ENCODE assay signal across 15 cellular contexts in the genomic region with DNA sequence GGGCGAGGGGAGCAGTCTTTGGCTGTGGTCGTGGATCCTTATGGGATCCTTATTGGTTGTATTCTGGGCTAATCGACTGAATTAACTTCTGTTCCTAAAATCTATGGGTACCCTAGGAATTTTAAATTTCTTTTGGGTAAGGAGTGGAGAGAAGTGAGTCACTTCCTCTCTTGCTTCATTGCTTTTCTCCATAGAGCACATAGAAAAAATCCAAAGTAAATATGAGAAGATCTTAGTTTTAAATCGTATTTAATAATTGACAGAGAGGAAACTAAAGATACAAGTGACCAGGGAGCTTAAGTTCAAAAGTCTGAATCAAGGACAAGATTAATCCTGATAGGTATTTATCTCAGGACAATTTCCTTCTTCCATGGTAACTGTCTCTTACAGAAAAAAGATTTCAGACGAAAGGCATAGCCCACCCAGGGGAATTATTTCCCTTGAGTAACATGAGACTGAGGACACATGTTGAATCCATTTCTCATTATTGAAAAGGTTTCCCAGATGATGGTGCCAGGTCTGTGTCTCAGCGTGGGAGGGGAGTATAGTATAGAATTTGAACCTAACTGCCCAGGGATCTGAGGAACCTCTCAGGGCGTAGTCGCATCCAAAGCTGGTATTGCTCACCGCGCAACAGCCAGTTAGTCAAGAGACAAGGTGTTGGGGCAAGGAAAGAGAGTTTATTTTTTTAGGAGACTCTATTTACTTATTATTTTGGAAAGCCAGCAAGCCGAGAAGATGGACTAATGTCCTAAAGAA. TPM values are rescaled to one million over a fixed set of nuclear protein-coding genes. Genes with fewer than 3 reads are reported as not detected.
DNase-seq lines count a peak whose midpoint lies in the region; ATAC-seq, FAIRE-seq and TF ChIP-seq lines count a peak whose summit lies in the region.
"Had no signal": no experiment of that assay in that cellular context is flagged by ENCODE, and none has a peak within 500 bp of the region (broad histone marks: within the 10 kb centered on the region; RNA-seq: fewer than 3 reads in every experiment).

No MANE protein-coding gene starts in this region.

- peak; percentile 86 for FAIRE-seq in RCC 7860 (lab: Jason Lieb, UNC)

- peaks cover 18% of the 10 kb centered on the region for H3K4me1 Mint-ChIP-seq in MCF 10A (ENCODE audit: insufficient read depth, unreplicated experiment)
- H3K4me1 Mint-ChIP-seq: activated B cell treated with CpG ODN at 0.5 μM for 24 hours had no signal

- H3K4me3 Mint-ChIP-seq in MCF 10A (ENCODE audit: unreplicated experiment) = no peak overlapping the region
- H3K4me3 Mint-ChIP-seq: activated B cell treated with CpG ODN at 0.5 μM for 24 hours had no signal

- POLR2A ChIA-PET in MCF 10A (lab: Yijun Ruan, JAX) = interaction anchor here (0.6 to 1.8 kb wide), 4 partner anchors 9 to 776 kb away, joined by 3 to 4 read pairs (median 3); a partner anchor contains a TSS

- no peak overlapping the region for H3K27ac ChIP-seq in breast epithelium
- peak overlapping the region; percentile 17 for H3K27ac ChIP-seq in epithelial cell of prostate
- H3K27ac ChIP-seq: body of pancreas had no signal

- H3K27me3 Mint-ChIP-seq in MCF 10A (ENCODE audit: insufficient read depth, unreplicated experiment) = no peaks in the 10 kb centered on the region
- H3K27me3 Mint-ChIP-seq: activated B cell treated with CpG ODN at 0.5 μM for 24 hours had no signal

- TF ChIP-seq CTCF in MCF 10A (IDR thresholded peaks at IDR 0.05; ENCODE audit: unreplicated experiment) (no peak), breast epithelium (IDR thresholded peaks at IDR 0.05) (no peak)

- DNase-seq in MCF 10A (ENCODE audit: unreplicated experiment) = peak; percentile 38
- no peak for DNase-seq in breast epithelium (ENCODE audit: low spot score in 2 of 2)
- peak; percentile 60 for DNase-seq in RCC 7860 (ENCODE audit: low spot score)
- no peak for DNase-seq in epithelial cell of prostate (ENCODE audit: low read depth, low spot score)
- DNase-seq in DMS 273 treated with DMSO at 0.1 percent for 48 hours (lab: John Stamatoyannopoulos, UW) = no peak
- DNase-seq in activated effector memory CD4-positive, alpha-beta T cell treated with Interleukin-2 at 50 U/mL for 16 hours = no peak
- DNase-seq: activated B cell treated with CpG ODN at 0.5 μM for 24 hours; activated naive CD4-positive, alpha-beta T cell; body of pancreas; left ventricle myocardium superior; NCI-H748 treated with DMSO at 0.1 percent for 48 hours; posterior cingulate gyrus; stimulated activated CD4-positive, alpha-beta T cell treated with anti-CD3 and anti-CD28 coated beads, Interleukin-12 subunit alpha, Interleukin-12 subunit beta, amount 100 ng/mL, for 4 hours had no signal

- intact Hi-C loops in MCF 10A (cut with micrococcal nuclease) = no loop called here
- intact Hi-C loops in breast epithelium (cut with DNase I; ENCODE audit: low total_unique reads) = no loop called here

- no peak for TF ChIP-seq POLR2A in breast epithelium (IDR thresholded peaks at IDR 0.05)

- H3K4me3 ChIP-seq in breast epithelium (no peak overlapping the region), skeletal muscle satellite cell (ENCODE audit: low read length) (peak overlapping the region; percentile 0)
- H3K4me3 ChIP-seq: body of pancreas had no signal

- no peaks in the 10 kb centered on the region for H3K9me3 Mint-ChIP-seq in MCF 10A (ENCODE audit: unreplicated experiment)

- H3K4me1 ChIP-seq in breast epithelium = no peaks in the 10 kb centered on the region
- peaks cover 18% of the 10 kb centered on the region for H3K4me1 ChIP-seq in skeletal muscle satellite cell (ENCODE audit: control insufficient read depth, insufficient read depth, low read length)
- H3K4me1 ChIP-seq: body of pancreas had no signal

- H3K27ac Mint-ChIP-seq in MCF 10A (ENCODE audit: low read depth, unreplicated experiment) = peak overlapping the region; percentile 68
- H3K27ac Mint-ChIP-seq: activated B cell treated with CpG ODN at 0.5 μM for 24 hours had no signal

- H3K9me3 ChIP-seq in breast epithelium = peaks cover 8 to 9% of the 10 kb centered on the region in 2 donors
- no peaks in the 10 kb centered on the region for H3K9me3 ChIP-seq in skeletal muscle satellite cell (replicated peaks; ENCODE audit: low read length)
- H3K9me3 ChIP-seq: body of pancreas had no signal

- no peak for ATAC-seq in GM18517 (IDR thresholded peaks at IDR 0.05; ENCODE audit: unreplicated experiment)
- ATAC-seq: body of pancreas, left ventricle myocardium superior had no signal

- no peak overlapping the region for H3K9ac ChIP-seq in skeletal muscle satellite cell (ENCODE audit: low read depth, low read length)

- H3K36me3 Mint-ChIP-seq in MCF 10A (ENCODE audit: insufficient read depth, unreplicated experiment) = no peaks in the 10 kb centered on the region

- H3K4me2 ChIP-seq in skeletal muscle satellite cell (ENCODE audit: low read length) = peak overlapping the region; percentile 61

- H3K27me3 ChIP-seq in breast epithelium (no peaks in the 10 kb centered on the region), skeletal muscle satellite cell (ENCODE audit: control insufficient read depth, insufficient read depth, low read length) (no peaks in the 10 kb centered on the region)
- H3K27me3 ChIP-seq: body of pancreas had no signal

- BruUV-seq in MCF 10A (replicated peaks; lab: Mats Ljungman, UMichigan) = no TSS peak

- no peaks in the 10 kb centered on the region for H3K36me3 ChIP-seq in breast epithelium
- H3K36me3 ChIP-seq in skeletal muscle satellite cell (ENCODE audit: insufficient read depth, low read length) = no peaks in the 10 kb centered on the region

- CTCF ChIA-PET in MCF 10A (lab: Yijun Ruan, JAX) = interaction anchor here (0.7 to 3.3 kb wide), 4 partner anchors 10 to 187 kb away, joined by 3 to 13 read pairs (median 3); no protein-coding TSS in a partner anchor

RNA-seq across cellular contexts. Expression of a gene that starts 28.7 kb away (rescaled TPM):
- not detected in 2 replicates for total RNA-seq in MCF 10A (2022)
- total RNA-seq in breast epithelium = under 1 TPM in 1 of 3 donors, not detected in 2; 0.44 TPM
- total RNA-seq in skeletal muscle satellite cell (2012; rRNA removed) = not detected in 2 replicates
- total RNA-seq: activated B cell treated with CpG ODN at 0.5 μM for 24 hours, body of pancreas had no signal

Comparison
In these comparisons a context has a peak if more than half of its experiments do, and no peak if none do; other contexts are left out.
1. DNase-seq: peak in MCF 10A (single experiment) and RCC 7860 (single experiment); none in breast epithelium (0 of 2), epithelial cell of prostate (single experiment), DMS 273 treated with DMSO at 0.1 percent for 48 hours (single experiment) and activated effector memory CD4-positive, alpha-beta T cell treated with Interleukin-2 at 50 U/mL for 16 hours (single experiment).